ENCODE assay signal across 8 cellular contexts in the genomic region with DNA sequence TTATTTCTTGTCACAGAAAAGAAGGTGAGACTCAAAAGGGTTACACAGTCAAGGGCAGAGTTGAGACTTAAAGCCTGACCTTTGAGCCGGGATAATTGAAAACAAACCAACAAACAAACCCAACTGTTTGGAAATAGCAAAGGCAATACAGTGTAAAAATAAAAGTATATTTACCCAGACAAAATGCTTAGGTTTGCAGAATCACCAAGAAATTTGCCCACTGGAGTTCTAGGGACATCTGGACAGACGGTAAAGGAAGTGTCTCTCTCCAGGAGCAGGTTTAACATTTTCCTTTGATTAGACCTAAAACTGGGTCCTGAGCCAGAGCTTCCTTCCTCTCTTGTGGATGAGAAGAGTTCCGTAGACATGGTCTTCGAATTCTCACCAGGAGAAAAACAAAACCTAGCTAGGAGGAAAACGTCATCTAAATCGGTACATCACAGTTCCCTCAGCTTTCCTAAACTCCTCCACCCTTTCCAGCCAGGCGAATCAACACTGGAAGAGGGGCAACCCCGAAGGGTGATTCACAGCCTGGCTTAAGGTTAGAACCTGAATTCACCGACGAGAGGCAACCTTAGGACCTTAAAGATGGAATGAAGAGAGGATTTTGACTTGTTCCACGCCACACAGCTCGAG. TPM values are rescaled to one million over a fixed set of nuclear protein-coding genes. Genes with fewer than 3 reads are reported as not detected.
DNase-seq lines count a peak whose midpoint lies in the region; ATAC-seq lines count a peak whose summit lies in the region.

No MANE protein-coding gene starts in this region.

- H3K27me3 ChIP-seq in H7 (ENCODE audit: control insufficient read depth, insufficient read depth, low read length) (no peaks in the 10 kb centered on the region), skeletal muscle satellite cell (ENCODE audit: control insufficient read depth, insufficient read depth, low read length) (no peaks in the 10 kb centered on the region)

- H3K36me3 ChIP-seq in H7 (replicated peaks; ENCODE audit: control insufficient read depth, insufficient read depth, low read length) (peaks cover 2% of the 10 kb centered on the region; the same call in 1 of the 2 replicates), SK-N-MC (ENCODE audit: insufficient read depth, low read length) (peaks cover 7% of the 10 kb centered on the region), skeletal muscle satellite cell (ENCODE audit: insufficient read depth, low read length) (peaks cover 2% of the 10 kb centered on the region)

- H3K9ac ChIP-seq in SK-N-MC (ENCODE audit: insufficient read length) (peak overlapping the region; percentile 94), skeletal muscle satellite cell (ENCODE audit: low read depth, low read length) (peak overlapping the region; percentile 81)

- H3K9me3 ChIP-seq in SK-N-MC (ENCODE audit: low read depth, low read length): no peaks in the 10 kb centered on the region
- no peaks in the 10 kb centered on the region for H3K9me3 ChIP-seq in skeletal muscle satellite cell (replicated peaks; ENCODE audit: low read length)

- H3K4me1 ChIP-seq in skeletal muscle satellite cell (ENCODE audit: control insufficient read depth, insufficient read depth, low read length): peaks cover 8% of the 10 kb centered on the region

- H3K4me3 ChIP-seq in H7 (ENCODE audit: insufficient read depth, low read depth, low read length): peak overlapping the region; percentile 52
- H3K4me3 ChIP-seq in SK-N-MC: peak overlapping the region; percentile 91
- H3K4me3 ChIP-seq in skeletal muscle satellite cell (ENCODE audit: low read length): peak overlapping the region; percentile 83

- DNase-seq in H7 (no peak), SK-N-MC (ENCODE audit: low read depth, low spot score) (no peak), fibroblast of the conjunctiva (ENCODE audit: low read depth) (peak; percentile 8), SIG-M5 (lab: John Stamatoyannopoulos, UW) (no peak), NCI-H2081 (lab: John Stamatoyannopoulos, UW) (no peak)

- H3K27ac ChIP-seq in SK-N-MC: peak overlapping the region; percentile 39; the same call in 1 of the 2 replicates

- ATAC-seq in HG03039 (IDR thresholded peaks at IDR 0.05; ENCODE audit: unreplicated experiment): no peak
- no peak for ATAC-seq in HG03045 (IDR thresholded peaks at IDR 0.05; ENCODE audit: unreplicated experiment)

- peak overlapping the region; percentile 93 for H3K4me2 ChIP-seq in skeletal muscle satellite cell (ENCODE audit: low read length)

RNA-seq across cellular contexts. Expression of gene CDC25C, which starts 0.7 kb away (rescaled TPM):
- total RNA-seq in H7 (2014; rRNA removed; shearing (Covaris generic)): 36.0 and 38.7 TPM in 2 replicates
- total RNA-seq in skeletal muscle satellite cell (2012; rRNA removed): 3.7 and 5.6 TPM in 2 replicates

RNA-seq across cellular contexts. Expression of gene FAM53C, which starts 7.1 kb away (rescaled TPM):
- total RNA-seq in H7 (2014; rRNA removed; shearing (Covaris generic)): 70.4 and 74.5 TPM in 2 replicates
- total RNA-seq in skeletal muscle satellite cell (2012; rRNA removed): 22.7 and 26.6 TPM in 2 replicates

RNA-seq across cellular contexts. Expression of gene KDM3B, which starts 21.6 kb away (rescaled TPM):
- total RNA-seq in H7 (2014; rRNA removed; shearing (Covaris generic)): 55.6 and 74.8 TPM in 2 replicates
- total RNA-seq in skeletal muscle satellite cell (2012; rRNA removed): 29.2 and 29.9 TPM in 2 replicates

RNA-seq across cellular contexts. Expression of gene GFRA3, which starts 56.5 kb away (rescaled TPM):
- total RNA-seq in H7 (2014; rRNA removed; shearing (Covaris generic)): 0.45 and 1.0 TPM in 2 replicates
- total RNA-seq in skeletal muscle satellite cell (2012; rRNA removed): not detected in 2 replicates
